ENCODE assay signal across 3 cellular contexts in genomic region chr20:3605386-3605886, GRCh38.
TF ChIP-seq lines count a peak whose summit lies in the region.

No MANE protein-coding gene starts in this region.

TF ChIP-seq in HEK293, 187 proteins besides CTCF, POLR2A, EP300 and RAD21:
- peak; percentile 90 for TF ChIP-seq ZNF146 (tag by site-specific recombination; IDR thresholded peaks at IDR 0.05)

TF ChIP-seq in K562, 482 proteins besides CTCF, POLR2A, EP300 and RAD21:
- peak; percentile 24 for TF ChIP-seq ZNF146 (CRISPR knock-in tag; IDR thresholded peaks at IDR 0.05; ENCODE audit: unreplicated experiment)
TF ChIP-seq in K562: peak in this region for 1; not testable (repeated sequence) for 481.

TF ChIP-seq in HepG2, 621 proteins besides CTCF, POLR2A, EP300 and RAD21:
- peak; percentile 92 for TF ChIP-seq MNT (IDR thresholded peaks at IDR 0.05)
TF ChIP-seq in HepG2: peak in this region for 1; not testable (repeated sequence) for 620.
